ENCODE assay signal across 12 cellular contexts in the genomic region with DNA sequence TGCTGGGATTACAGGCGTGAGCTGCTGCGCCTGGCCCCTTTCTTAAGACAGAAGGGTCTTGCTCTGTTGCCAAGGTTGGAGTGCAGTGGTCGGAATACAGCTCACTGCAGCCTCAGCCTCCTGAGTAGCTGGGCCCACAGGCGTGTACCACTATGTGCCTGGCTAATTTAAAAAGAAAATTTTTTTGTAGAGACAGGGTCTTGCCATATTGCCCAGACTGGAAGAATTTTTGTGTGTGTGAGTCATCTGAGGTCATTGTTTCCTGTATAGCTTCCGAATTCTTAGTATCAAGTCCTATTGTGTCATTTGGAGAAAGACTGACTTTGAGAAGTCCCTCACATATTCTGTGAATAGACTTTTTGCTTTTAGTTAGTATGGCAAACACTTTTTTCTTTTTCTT. TPM values are rescaled to one million over a fixed set of nuclear protein-coding genes. Genes with fewer than 3 reads are reported as not detected.
DNase-seq lines count a peak whose midpoint lies in the region; ATAC-seq, FAIRE-seq and TF ChIP-seq lines count a peak whose summit lies in the region.
"Had no signal": no experiment of that assay in that cellular context is flagged by ENCODE, and none has a peak within 500 bp of the region (broad histone marks: within the 10 kb centered on the region; RNA-seq: fewer than 3 reads in every experiment).

No MANE protein-coding gene starts in this region.

- peak; percentile 45 for FAIRE-seq in GM18507 (lab: Jason Lieb, UNC)
- FAIRE-seq: endometrium had no signal

- no peaks in the 10 kb centered on the region for H3K27me3 ChIP-seq in Panc1 (ENCODE audit: control insufficient read depth, insufficient read depth, low read length)
- H3K27me3 ChIP-seq: upper lobe of left lung had no signal

- CTCF ChIA-PET in Panc1 (lab: Charles Lee), result interaction anchor here (0.7 kb wide), 1 partner anchor 226 kb away, joined by 14 read pairs; no protein-coding TSS in a partner anchor

- peak overlapping the region; percentile 59 for H3K27ac Mint-ChIP-seq in progenitor cell of endocrine pancreas

- H3K36me3 ChIP-seq in Panc1 (ENCODE audit: control insufficient read depth, insufficient read depth, low read length), result peaks cover 4% of the 10 kb centered on the region; the same call in 1 of the 2 replicates
- H3K36me3 ChIP-seq: upper lobe of left lung had no signal

- intact Hi-C loops in Panc1 (cut with micrococcal nuclease; ENCODE audit: unreplicated experiment), result no loop called here

- POLR2A ChIA-PET in Panc1 (lab: Charles Lee), result no interaction called here

- peak overlapping the region; percentile 14; the same call in 1 of the 2 replicates for H3K27ac ChIP-seq in Panc1 (ENCODE audit: low read length)

- peaks cover 3% of the 10 kb centered on the region for H3K36me3 Mint-ChIP-seq in progenitor cell of endocrine pancreas (ENCODE audit: insufficient read depth)

- no peak overlapping the region for H3K4me3 ChIP-seq in Panc1 (ENCODE audit: low read depth in 2 of 2, low read length in 2 of 2)
- H3K4me3 ChIP-seq in astrocyte of the spinal cord (ENCODE audit: low read depth, low read length), result no peak overlapping the region
- H3K4me3 ChIP-seq: upper lobe of left lung had no signal

- TF ChIP-seq CTCF in Panc1 (IDR thresholded peaks at IDR 0.05), result no peak
- TF ChIP-seq CTCF in astrocyte of the spinal cord (IDR thresholded peaks at IDR 0.05; ENCODE audit: low read depth, low read length), result no peak
- no peak for TF ChIP-seq CTCF in progenitor cell of endocrine pancreas (IDR thresholded peaks at IDR 0.05; ENCODE audit: unreplicated experiment)

- no peaks in the 10 kb centered on the region for H3K9me3 Mint-ChIP-seq in progenitor cell of endocrine pancreas (ENCODE audit: low read depth)

- H3K4me1 ChIP-seq in Panc1 (ENCODE audit: control insufficient read depth, insufficient read depth, low read length), result peaks cover 64% of the 10 kb centered on the region

- no TSS peak for BruUV-seq in Panc1 (replicated peaks; lab: Mats Ljungman, UMichigan)

- in situ Hi-C loops in Panc1 (cut with HindIII; ENCODE audit: low pct_unique_long_range_greater_than_20kb, low sequenced_read_pairs) (no loop called here), astrocyte of the spinal cord (cut with HindIII; ENCODE audit: low sequenced_read_pairs) (no loop called here)

- no peak for DNase-seq in GM18507 (ENCODE audit: extremely low spot score, insufficient read length, low read depth)
- DNase-seq in Panc1 (ENCODE audit: low read depth, low spot score), result no peak
- peak; percentile 50 for DNase-seq in astrocyte of the spinal cord (ENCODE audit: low read depth, low spot score)
- DNase-seq in progenitor cell of endocrine pancreas (ENCODE audit: low spot score, unreplicated experiment), result no peak
- DNase-seq in COLO668 (lab: John Stamatoyannopoulos, UW; ENCODE audit: unreplicated experiment), result no peak
- DNase-seq in NCI-H2029 treated with DMSO at 0.1 percent for 48 hours (lab: John Stamatoyannopoulos, UW), result no peak
- DNase-seq: H7, NCI-H510A treated with DMSO at 0.1 percent for 48 hours, upper lobe of left lung had no signal

- H3K4me3 Mint-ChIP-seq in progenitor cell of endocrine pancreas (ENCODE audit: low read depth), result no peak overlapping the region

- no peaks in the 10 kb centered on the region for H3K27me3 Mint-ChIP-seq in progenitor cell of endocrine pancreas

- peaks cover 35% of the 10 kb centered on the region for H3K4me1 Mint-ChIP-seq in progenitor cell of endocrine pancreas (ENCODE audit: low read depth)

- ATAC-seq in Panc1 (no peak), GM21717 (IDR thresholded peaks at IDR 0.05; ENCODE audit: unreplicated experiment) (no peak), GM19324 (IDR thresholded peaks at IDR 0.05; ENCODE audit: low FRiP score, unreplicated experiment) (no peak)

- no peaks in the 10 kb centered on the region for H3K9me3 ChIP-seq in Panc1 (ENCODE audit: control insufficient read depth, insufficient read depth, low read depth, low read length)
- H3K9me3 ChIP-seq: upper lobe of left lung had no signal

RNA-seq across cellular contexts. Expression of a gene that starts 4.7 kb away (rescaled TPM):
- total RNA-seq in Panc1 (2021; ENCODE audit: unreplicated experiment) (175 TPM), progenitor cell of endocrine pancreas (109 and 119 TPM in 2 replicates)
- polyA plus RNA-seq in Panc1 (2012; ENCODE audit: insufficient read length), result 176 TPM

RNA-seq across cellular contexts. Expression of a gene that starts 19.4 kb away (rescaled TPM):
- total RNA-seq in Panc1 (2021; ENCODE audit: unreplicated experiment) (25.7 TPM), progenitor cell of endocrine pancreas (26.8 and 30.5 TPM in 2 replicates)
- polyA plus RNA-seq in Panc1 (2012; ENCODE audit: insufficient read length), result 14.2 TPM
